Comparison of ENCODE assay signal across 8 cellular contexts in the genomic region with DNA sequence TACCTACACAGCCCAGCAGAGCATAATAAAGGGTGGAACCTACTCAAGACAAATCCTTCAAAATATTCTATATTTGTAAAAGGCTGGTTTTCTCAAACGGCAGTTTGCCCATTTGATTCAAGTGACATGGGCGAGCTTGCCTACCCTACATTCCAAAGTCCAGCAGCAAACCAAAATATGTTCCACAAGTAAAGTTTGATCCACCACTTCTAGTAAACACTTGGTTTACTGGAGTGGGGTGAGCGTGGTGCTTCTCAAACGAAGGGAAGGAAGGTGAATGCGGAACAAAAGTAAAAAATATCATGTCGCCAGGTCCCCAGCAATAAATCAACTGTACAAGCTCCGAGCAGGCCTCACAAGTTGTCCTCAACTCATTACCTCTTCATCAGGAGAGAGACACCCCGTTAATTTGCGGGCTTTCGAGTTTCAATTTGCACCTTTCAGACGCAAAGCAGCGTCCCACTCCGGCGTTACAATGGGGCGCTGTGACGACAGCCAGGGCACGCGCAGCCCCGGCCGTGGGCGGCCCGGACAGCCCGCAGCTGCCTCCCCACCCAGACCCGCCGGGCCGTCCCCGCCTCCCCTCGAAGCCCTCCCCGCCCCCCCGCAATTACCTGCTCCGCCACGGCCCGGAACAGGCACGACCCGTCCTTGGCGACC.
DNase-seq lines count a peak whose midpoint lies in the region; ATAC-seq lines count a peak whose summit lies in the region.

No MANE protein-coding gene starts in this region.

- peaks cover 23 to 27% of the 10 kb centered on the region in 2 donors for H3K4me1 ChIP-seq in mucosa of rectum (ENCODE audit: control insufficient read depth in 2 of 2, insufficient read depth in 2 of 2, low read length in 2 of 2)

- H3K9ac ChIP-seq in mucosa of rectum (ENCODE audit: low read depth in 1 of 2, low read length in 2 of 2) = peak overlapping the region; percentile 93 to 98

- peak overlapping the region; percentile 79 to 93 for H3K4me3 ChIP-seq in mucosa of rectum (ENCODE audit: low read length in 2 of 2)

- H3K27ac ChIP-seq in epithelial cell of prostate (peak overlapping the region; percentile 87), mucosa of rectum (ENCODE audit: low read depth in 2 of 2, low read length in 2 of 2) (peak overlapping the region; percentile 94 to 95)

- ATAC-seq in HG02870 (IDR thresholded peaks at IDR 0.05; ENCODE audit: unreplicated experiment) = peak; percentile 37

- H3K9me3 ChIP-seq in mucosa of rectum (ENCODE audit: control insufficient read depth in 2 of 2, low read length in 2 of 2) = no peaks in the 10 kb centered on the region

- H3K27me3 ChIP-seq in mucosa of rectum (ENCODE audit: control insufficient read depth in 2 of 2, insufficient read depth in 2 of 2, low read length in 2 of 2) = no peaks in the 10 kb centered on the region

- DNase-seq in NCI-H2081 (lab: John Stamatoyannopoulos, UW) (peak; percentile 10 to 52), NCI-H2081 treated with DMSO at 0.1 percent for 48 hours (lab: John Stamatoyannopoulos, UW) (no peak), activated T-cell treated with anti-CD3 and anti-CD28 coated beads for 1 hour (ENCODE audit: low read depth) (peak; percentile 59), epithelial cell of prostate (ENCODE audit: low read depth, low spot score) (no peak)
- DNase-seq in NK-92 treated with Interleukin-12 subunit alpha and Interleukin-12 subunit beta, amount 100 ng/mL, for 24 hours (lab: John Stamatoyannopoulos, UW) = peak; percentile 77
- peak; percentile 85 for DNase-seq in stimulated activated CD8-positive, alpha-beta memory T cell treated with anti-CD3 and anti-CD28 coated beads, Interleukin-4, amount 100 ng/mL, for 48 hours

- H3K36me3 ChIP-seq in mucosa of rectum (ENCODE audit: control insufficient read depth in 2 of 2, insufficient read depth in 2 of 2, low read length in 2 of 2) = no peaks in the 10 kb centered on the region

Comparison
In these comparisons a context has a peak if more than half of its experiments do, and no peak if none do; other contexts are left out.
1. DNase-seq: peak in NCI-H2081 (2 of 2), NK-92 treated with Interleukin-12 subunit alpha and Interleukin-12 subunit beta, amount 100 ng/mL, for 24 hours (single experiment), activated T-cell treated with anti-CD3 and anti-CD28 coated beads for 1 hour (single experiment) and stimulated activated CD8-positive, alpha-beta memory T cell treated with anti-CD3 and anti-CD28 coated beads, Interleukin-4, amount 100 ng/mL, for 48 hours (single experiment); none in NCI-H2081 treated with DMSO at 0.1 percent for 48 hours (single experiment) and epithelial cell of prostate (single experiment).